ENCODE assay signal across 17 cellular contexts in the genomic region with DNA sequence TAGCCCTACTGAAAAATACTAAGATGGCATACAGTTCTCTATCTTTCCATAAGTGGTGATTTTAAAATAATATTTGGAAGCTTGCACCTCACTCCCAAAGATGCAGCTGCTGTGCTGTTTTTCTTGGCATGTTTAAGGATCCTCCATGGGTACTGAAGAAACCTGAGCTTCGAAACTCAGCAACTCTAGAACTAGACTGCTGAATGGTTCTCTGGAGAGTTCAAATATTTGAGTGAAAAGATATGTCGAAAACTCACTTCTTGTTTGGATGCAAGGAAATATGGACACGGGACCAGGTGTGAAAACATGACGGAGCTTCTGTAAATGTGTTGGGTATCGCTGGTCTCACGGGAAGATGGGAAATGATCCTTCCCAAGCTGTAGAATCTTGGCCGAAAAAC.
"Had no signal": no experiment of that assay in that cellular context is flagged by ENCODE, and none has a peak within 500 bp of the region (broad histone marks: within the 10 kb centered on the region; RNA-seq: fewer than 3 reads in every experiment).

No MANE protein-coding gene starts in this region.

- H3K36me3 ChIP-seq: heart left ventricle, sigmoid colon, stomach had no signal

- H3K27me3 ChIP-seq: heart left ventricle, sigmoid colon, stomach had no signal

- H3K4me3 ChIP-seq: coronary artery, heart left ventricle, psoas muscle, sigmoid colon, smooth muscle cell, stomach had no signal

- DNase-seq: caudate nucleus; effector CD4-positive, alpha-beta T cell; heart left ventricle; hypothalamus; kidney glomerular epithelial cell; mammary epithelial cell; naive thymus-derived CD8-positive, alpha-beta T cell; nucleus accumbens; psoas muscle; retina; sigmoid colon; stimulated activated CD4-positive, alpha-beta T cell treated with anti-CD3 and anti-CD28 coated beads, Interleukin-4, amount 100 ng/mL, for 24 hours; stimulated activated naive B cell treated with anti-CD40 and anti-IgM and Interleukin-4, amounts not matched to agents 10 μg/mL and 1 μg/mL and 100 μg/mL, for 72 hours; stomach; trophoblast cell had no signal

- H3K9me3 ChIP-seq: heart left ventricle, psoas muscle, stomach had no signal

- H3K4me1 ChIP-seq: heart left ventricle, psoas muscle, sigmoid colon, stomach had no signal

- ATAC-seq: heart left ventricle; naive thymus-derived CD8-positive, alpha-beta T cell; psoas muscle; stimulated activated naive B cell treated with anti-CD40 and anti-IgM and Interleukin-4, amounts not matched to agents 10 μg/mL and 1 μg/mL and 100 μg/mL, for 72 hours had no signal

- H3K27ac ChIP-seq: coronary artery, heart left ventricle, psoas muscle, sigmoid colon, stomach had no signal
